21 cellular contexts compared by ENCODE assay signal in genomic region chr3:65560901-65561300, GRCh38.
"Had no signal": no experiment of that assay in that cellular context is flagged by ENCODE, and none has a peak within 500 bp of the region (broad histone marks: within the 10 kb centered on the region; RNA-seq: fewer than 3 reads in every experiment).

No MANE protein-coding gene starts in this region.

- H3K4me1 Mint-ChIP-seq: immature natural killer cell, memory B cell, naive B cell had no signal

- H3K27ac ChIP-seq: gastroesophageal sphincter, ovary, right atrium auricular region, sigmoid colon, skin epidermis, stomach, thoracic aorta, transverse colon had no signal

- H3K4me3 ChIP-seq: gastroesophageal sphincter, ovary, right atrium auricular region, sigmoid colon, skin epidermis, stomach, thoracic aorta, transverse colon had no signal

- H3K36me3 Mint-ChIP-seq: immature natural killer cell, memory B cell, naive B cell had no signal

- DNase-seq: effector memory CD4-positive, alpha-beta T cell; glutamatergic neuron; immature natural killer cell; kidney; left cardiac atrium; midbrain; naive B cell; ovary; sigmoid colon; stimulated activated CD4-positive, alpha-beta T cell treated with anti-CD3 and anti-CD28 coated beads, Interleukin-12 subunit alpha, Interleukin-12 subunit beta, amount 100 ng/mL, for 4 hours; stimulated activated naive CD4-positive, alpha-beta T cell; stomach; substantia nigra; transverse colon had no signal

- ATAC-seq: esophagus mucosa, gastroesophageal sphincter, left cardiac atrium had no signal

- H3K36me3 ChIP-seq: gastroesophageal sphincter, ovary, right atrium auricular region, sigmoid colon, stomach, thoracic aorta, transverse colon had no signal

- H3K9me3 Mint-ChIP-seq: memory B cell had no signal

- H3K27me3 Mint-ChIP-seq: memory B cell, naive B cell had no signal

- H3K9me3 ChIP-seq: gastroesophageal sphincter, ovary, right atrium auricular region, sigmoid colon, stomach, thoracic aorta, transverse colon had no signal

- H3K27ac Mint-ChIP-seq: immature natural killer cell, memory B cell, naive B cell had no signal

- FAIRE-seq: endometrium, kidney had no signal

- H3K4me1 ChIP-seq: gastroesophageal sphincter had no signal

- H3K4me3 Mint-ChIP-seq: immature natural killer cell, memory B cell, naive B cell had no signal

- H3K27me3 ChIP-seq: gastroesophageal sphincter, ovary, right atrium auricular region, sigmoid colon, stomach, transverse colon had no signal
